In the genomic region with DNA sequence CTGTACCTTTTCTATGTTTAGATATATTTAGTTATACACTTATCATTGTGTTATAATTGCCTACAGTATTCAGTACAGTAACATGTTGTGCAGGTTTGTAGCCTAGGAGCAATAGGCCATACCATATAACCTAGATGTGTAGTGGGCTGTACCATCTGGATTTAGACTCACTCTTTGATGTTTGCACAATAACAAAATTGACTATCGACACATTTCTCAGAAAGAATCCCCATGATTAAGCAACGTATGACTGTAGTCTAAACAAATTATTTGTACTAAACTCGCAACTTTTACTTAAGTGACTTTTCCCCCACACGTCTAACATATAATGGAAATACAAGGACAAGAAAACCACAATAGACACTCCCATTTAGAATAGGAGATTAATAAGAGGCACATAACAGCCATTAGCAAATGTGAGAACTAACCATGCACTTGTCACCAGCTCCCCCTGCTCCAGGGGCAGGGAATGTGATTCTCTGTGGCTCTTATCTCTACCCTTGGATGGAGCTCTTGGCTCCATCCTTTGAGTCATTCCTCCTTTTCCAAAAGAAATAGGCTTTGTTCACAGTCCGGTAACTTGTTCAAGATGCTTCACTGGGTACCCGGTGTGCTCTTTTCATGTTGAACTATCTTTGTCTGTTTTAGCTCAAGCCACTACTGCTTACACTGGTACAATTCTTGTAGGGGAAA, we compare ENCODE assay signal across 22 cellular contexts.
"Had no signal": no experiment of that assay in that cellular context is flagged by ENCODE, and none has a peak within 500 bp of the region (broad histone marks: within the 10 kb centered on the region; RNA-seq: fewer than 3 reads in every experiment).

No MANE protein-coding gene starts in this region.

- H3K36me3 Mint-ChIP-seq: activated naive CD4-positive, alpha-beta T cell treated with anti-CD3 and anti-CD28 coated beads, Interleukin-2, amount 10 ng/mL, durations not matched to agents 7 days and 5 days; type B pancreatic cell had no signal

- FAIRE-seq: bronchial epithelial cell, islet of Langerhans had no signal

- ATAC-seq: activated CD4-positive, CD25-positive, alpha-beta regulatory T cell treated with anti-CD3 and anti-CD28 coated beads, Interleukin-2, amount 50 U/mL, for 24 hours; activated T-cell treated with anti-CD3 and anti-CD28 coated beads, Interleukin-2, amount 50 U/mL, for 72 hours; gastrocnemius medialis; left colon had no signal

- DNase-seq: activated CD4-positive, alpha-beta memory T cell treated with anti-CD3 and anti-CD28 coated beads, Interleukin-2, amount 10 ng/mL, durations not matched to agents 7 days and 5 days; activated CD4-positive, alpha-beta T cell treated with anti-CD3 and anti-CD28 coated beads, Interleukin-2, amount 10 ng/mL, durations not matched to agents 24 days and 14 days; activated effector memory CD4-positive, alpha-beta T cell treated with anti-CD3 and anti-CD28 coated beads, Interleukin-2, amount 50 U/mL, for 16 hours; activated naive CD4-positive, alpha-beta T cell treated with anti-CD3 and anti-CD28 coated beads, Interleukin-2, amount 10 ng/mL, durations not matched to agents 7 days and 5 days; activated T-cell treated with anti-CD3 and anti-CD28 coated beads, Interleukin-2, amount 50 U/mL, for 72 hours; amygdala; cerebellar nuclear complex; cortex of kidney; endodermal cell; esophagus squamous epithelium; gastrocnemius medialis; head of caudate nucleus; left colon; nucleus accumbens; posterior cingulate gyrus; spleen; stimulated activated CD4-positive, alpha-beta T cell treated with anti-CD3 and anti-CD28 coated beads, Interleukin-4, amount 100 ng/mL, for 24 hours; stimulated activated naive CD4-positive, alpha-beta T cell treated with Interleukin-2 at 50 U/mL for 16 hours had no signal

- H3K4me3 Mint-ChIP-seq: activated CD4-positive, alpha-beta memory T cell treated with anti-CD3 and anti-CD28 coated beads, Interleukin-2, amount 10 ng/mL, durations not matched to agents 7 days and 5 days; activated CD4-positive, alpha-beta T cell treated with anti-CD3 and anti-CD28 coated beads, Interleukin-2, amount 10 ng/mL, durations not matched to agents 24 days and 14 days; activated naive CD4-positive, alpha-beta T cell treated with anti-CD3 and anti-CD28 coated beads, Interleukin-2, amount 10 ng/mL, durations not matched to agents 7 days and 5 days; activated T-cell treated with anti-CD3 and anti-CD28 coated beads, Interleukin-2, amount 50 U/mL, for 72 hours; endodermal cell; type B pancreatic cell had no signal

- H3K9me3 Mint-ChIP-seq: activated CD4-positive, alpha-beta memory T cell treated with anti-CD3 and anti-CD28 coated beads, Interleukin-2, amount 10 ng/mL, durations not matched to agents 7 days and 5 days; activated CD4-positive, alpha-beta T cell treated with anti-CD3 and anti-CD28 coated beads, Interleukin-2, amount 10 ng/mL, durations not matched to agents 24 days and 14 days; activated naive CD4-positive, alpha-beta T cell treated with anti-CD3 and anti-CD28 coated beads, Interleukin-2, amount 10 ng/mL, durations not matched to agents 7 days and 5 days; activated T-cell treated with anti-CD3 and anti-CD28 coated beads, Interleukin-2, amount 50 U/mL, for 72 hours; endodermal cell; type B pancreatic cell had no signal

- H3K27ac Mint-ChIP-seq: activated CD4-positive, alpha-beta memory T cell treated with anti-CD3 and anti-CD28 coated beads, Interleukin-2, amount 10 ng/mL, durations not matched to agents 7 days and 5 days; activated CD4-positive, alpha-beta T cell treated with anti-CD3 and anti-CD28 coated beads, Interleukin-2, amount 10 ng/mL, durations not matched to agents 24 days and 14 days; activated naive CD4-positive, alpha-beta T cell treated with anti-CD3 and anti-CD28 coated beads, Interleukin-2, amount 10 ng/mL, durations not matched to agents 7 days and 5 days; activated T-cell treated with anti-CD3 and anti-CD28 coated beads, Interleukin-2, amount 50 U/mL, for 72 hours; endodermal cell; type B pancreatic cell had no signal
